In genomic region chr22:44483878-44484277, GRCh38 we compare ENCODE assay signal across 21 cellular contexts.
"Had no signal": no experiment of that assay in that cellular context is flagged by ENCODE, and none has a peak within 500 bp of the region (broad histone marks: within the 10 kb centered on the region; RNA-seq: fewer than 3 reads in every experiment).

No MANE protein-coding gene starts in this region.

- ATAC-seq: activated naive CD8-positive, alpha-beta T cell treated with anti-CD3 and anti-CD28 coated beads, Interleukin-2, amount 50 U/mL, for 24 hours; effector memory CD8-positive, alpha-beta T cell; foreskin keratinocyte; left lobe of liver; natural killer cell treated with Interleukin-12 subunit alpha and Interleukin-12 subunit beta and Interleukin-15 and Interleukin-18, amount 100 ng/mL, for 72 hours; WTC11 had no signal

- H3K4me1 ChIP-seq: esophagus squamous epithelium, foreskin keratinocyte, parathyroid adenoma, thyroid gland had no signal

- H3K27ac ChIP-seq: esophagus squamous epithelium, foreskin keratinocyte, parathyroid adenoma, thyroid gland had no signal

- H3K36me3 ChIP-seq: thyroid gland had no signal

- H3K9ac ChIP-seq: parathyroid adenoma had no signal

- H2AFZ ChIP-seq: parathyroid adenoma had no signal

- H3K4me3 ChIP-seq: esophagus squamous epithelium, lung, thyroid gland had no signal

- H3K27me3 ChIP-seq: esophagus squamous epithelium, foreskin keratinocyte, thyroid gland had no signal

- H3K79me2 ChIP-seq: parathyroid adenoma had no signal

- DNase-seq: activated CD4-positive, alpha-beta memory T cell treated with anti-CD3 and anti-CD28 coated beads, Interleukin-2, amount 10 ng/mL, durations not matched to agents 7 days and 5 days; activated CD4-positive, alpha-beta T cell treated with anti-CD3 and anti-CD28 coated beads for 48 hours; activated naive CD4-positive, alpha-beta T cell treated with anti-CD3 and anti-CD28 coated beads, Interleukin-2, amount 10 ng/mL, durations not matched to agents 7 days and 5 days; activated naive CD8-positive, alpha-beta T cell treated with anti-CD3 and anti-CD28 coated beads, Interleukin-2, amount 50 U/mL, for 24 hours; activated T-cell treated with anti-CD3 and anti-CD28 coated beads, Interleukin-2, amount 50 U/mL, for 24 hours; anterior cingulate cortex; caudate nucleus; effector memory CD8-positive, alpha-beta T cell; esophagus squamous epithelium; foreskin keratinocyte; hippocampal formation; stimulated activated CD4-positive, alpha-beta T cell treated with anti-CD3 and anti-CD28 coated beads, Interleukin-12 subunit alpha, Interleukin-12 subunit beta, amount 100 ng/mL, for 4 hours; stimulated activated CD4-positive, alpha-beta T cell treated with anti-CD3 and anti-CD28 coated beads, Interleukin-1b, Interleukin-23, amount 100 ng/mL, for 48 hours; stimulated activated CD8-positive, alpha-beta memory T cell treated with anti-CD3 and anti-CD28 coated beads, Interleukin-4, amount 100 ng/mL, for 48 hours; stimulated activated naive CD4-positive, alpha-beta T cell; thyroid gland had no signal

- H3K9me3 ChIP-seq: esophagus squamous epithelium, thyroid gland had no signal
